In the genomic region with DNA sequence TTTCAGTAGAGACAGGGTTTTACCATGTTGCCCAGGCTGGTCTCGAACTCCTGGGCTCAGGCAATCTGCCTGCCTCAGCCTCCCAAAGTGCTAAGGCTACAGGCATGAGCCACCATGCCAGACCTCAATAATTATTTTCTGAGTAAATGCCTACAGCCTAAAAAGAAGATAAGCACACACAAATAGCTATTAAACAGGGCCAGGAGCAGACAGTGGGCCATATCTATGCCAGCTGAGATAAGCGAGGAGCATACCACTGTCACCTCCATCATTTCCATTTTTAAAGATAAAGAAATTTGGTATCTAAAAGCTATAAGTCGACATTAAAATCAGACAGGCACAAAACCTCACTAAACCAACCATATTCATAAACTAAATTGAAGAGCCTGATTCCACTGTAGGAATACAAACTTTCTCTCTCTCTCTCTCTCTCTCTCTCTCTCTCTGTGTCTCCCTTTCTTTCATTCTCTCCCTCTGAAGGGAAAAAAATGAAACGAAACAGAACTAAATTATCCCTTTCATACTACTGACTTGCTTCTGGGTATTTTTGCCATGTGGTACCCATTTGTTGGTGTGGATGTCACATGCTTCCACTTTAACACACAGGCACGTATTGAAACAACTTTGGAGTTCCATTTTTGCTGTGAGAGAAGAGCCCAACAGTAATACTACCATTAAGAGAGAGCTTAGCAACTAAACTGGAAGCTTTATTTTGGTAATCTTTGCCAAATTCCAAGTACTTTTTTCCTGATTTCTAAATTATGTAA, we compare ENCODE assay signal across 19 cellular contexts.
"Had no signal": no experiment of that assay in that cellular context is flagged by ENCODE, and none has a peak within 500 bp of the region (broad histone marks: within the 10 kb centered on the region; RNA-seq: fewer than 3 reads in every experiment).

No MANE protein-coding gene starts in this region.

- H3K36me3 ChIP-seq: colonic mucosa had no signal

- H3K9me3 ChIP-seq: colonic mucosa, spleen, tibial artery had no signal

- H3K27ac Mint-ChIP-seq: activated CD4-positive, alpha-beta T cell treated with anti-CD3 and anti-CD28 coated beads for 36 hours; activated naive CD8-positive, alpha-beta T cell; WTC11 had no signal

- ATAC-seq: activated CD4-positive, alpha-beta T cell treated with anti-CD3 and anti-CD28 coated beads for 36 hours; esophagus mucosa; left cardiac atrium; naive thymus-derived CD8-positive, alpha-beta T cell; WTC11 had no signal

- H2AFZ ChIP-seq: parathyroid adenoma had no signal

- H3K9me3 Mint-ChIP-seq: naive thymus-derived CD8-positive, alpha-beta T cell; WTC11 had no signal

- H3K4me3 Mint-ChIP-seq: activated CD4-positive, alpha-beta T cell treated with anti-CD3 and anti-CD28 coated beads for 36 hours; activated naive CD8-positive, alpha-beta T cell; naive thymus-derived CD8-positive, alpha-beta T cell; WTC11 had no signal

- DNase-seq: activated CD4-positive, alpha-beta T cell treated with anti-CD3 and anti-CD28 coated beads for 36 hours; activated CD4-positive, alpha-beta T cell treated with anti-CD3 and anti-CD28 coated beads, Interleukin-2, amount 50 U/mL, for 48 hours; activated gamma-delta T cell treated with Interleukin-2 at 50 U/mL for 16 hours; amygdala; caudate nucleus; colonic mucosa; hippocampal formation; left cardiac atrium; mesendoderm; naive thymus-derived CD8-positive, alpha-beta T cell; spleen; stimulated activated CD4-positive, alpha-beta T cell treated with anti-CD3 and anti-CD28 coated beads, Interleukin-4, amount 100 ng/mL, for 4 hours; stimulated activated naive CD4-positive, alpha-beta T cell; T-helper 2 cell; tibial artery had no signal

- H3K27ac ChIP-seq: colonic mucosa, parathyroid adenoma, spleen, tibial artery had no signal

- H3K79me2 ChIP-seq: parathyroid adenoma had no signal

- H3K9ac ChIP-seq: parathyroid adenoma had no signal

- H3K27me3 Mint-ChIP-seq: activated CD4-positive, alpha-beta T cell treated with anti-CD3 and anti-CD28 coated beads for 36 hours; activated naive CD8-positive, alpha-beta T cell; naive thymus-derived CD8-positive, alpha-beta T cell had no signal

- H3K4me1 ChIP-seq: colonic mucosa, parathyroid adenoma, spleen had no signal

- H3K4me1 Mint-ChIP-seq: activated CD4-positive, alpha-beta T cell treated with anti-CD3 and anti-CD28 coated beads for 36 hours; WTC11 had no signal

- H3K27me3 ChIP-seq: colonic mucosa, spleen, tibial artery had no signal

- H3K4me3 ChIP-seq: colonic mucosa, spleen, tibial artery had no signal
